1 cellular context compared by ENCODE assay signal in the genomic region with DNA sequence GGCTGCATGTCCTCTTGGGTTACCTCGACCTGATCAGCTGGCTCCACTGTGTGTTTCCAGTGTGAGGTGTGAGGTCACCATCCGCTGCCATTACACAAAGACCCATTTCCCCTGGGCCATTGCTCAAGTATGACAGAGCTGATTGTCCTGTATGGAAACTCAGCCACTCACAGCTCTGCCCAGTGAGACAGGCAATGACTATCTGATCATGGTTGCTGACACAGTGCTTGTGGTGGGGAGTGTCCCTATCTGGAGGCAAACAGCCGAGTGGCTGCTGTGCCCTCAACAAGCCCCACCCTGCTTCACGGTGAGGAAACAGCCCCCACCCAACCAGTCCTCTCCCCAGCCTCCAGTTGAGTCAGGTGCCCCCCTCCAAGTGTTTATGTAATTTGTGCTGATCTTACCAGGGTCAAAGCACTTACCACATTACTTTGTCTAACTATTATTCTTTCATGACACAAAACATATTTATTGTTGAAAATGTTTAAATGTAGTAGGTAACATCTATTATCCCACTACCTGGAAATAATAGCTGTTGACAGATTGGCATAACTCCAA.
TF ChIP-seq lines count a peak whose summit lies in the region.

No MANE protein-coding gene starts in this region.

TF ChIP-seq in WTC11, 78 proteins besides CTCF, POLR2A, EP300 and RAD21 (continued from another document):
- TF ChIP-seq CREM (CRISPR knock-in tag; IDR thresholded peaks at IDR 0.05) (no peak), GTF2I (CRISPR knock-in tag; conservative IDR thresholded peaks at IDR 0.05) (no peak)
